8 cellular contexts compared by ENCODE assay signal in the genomic region with DNA sequence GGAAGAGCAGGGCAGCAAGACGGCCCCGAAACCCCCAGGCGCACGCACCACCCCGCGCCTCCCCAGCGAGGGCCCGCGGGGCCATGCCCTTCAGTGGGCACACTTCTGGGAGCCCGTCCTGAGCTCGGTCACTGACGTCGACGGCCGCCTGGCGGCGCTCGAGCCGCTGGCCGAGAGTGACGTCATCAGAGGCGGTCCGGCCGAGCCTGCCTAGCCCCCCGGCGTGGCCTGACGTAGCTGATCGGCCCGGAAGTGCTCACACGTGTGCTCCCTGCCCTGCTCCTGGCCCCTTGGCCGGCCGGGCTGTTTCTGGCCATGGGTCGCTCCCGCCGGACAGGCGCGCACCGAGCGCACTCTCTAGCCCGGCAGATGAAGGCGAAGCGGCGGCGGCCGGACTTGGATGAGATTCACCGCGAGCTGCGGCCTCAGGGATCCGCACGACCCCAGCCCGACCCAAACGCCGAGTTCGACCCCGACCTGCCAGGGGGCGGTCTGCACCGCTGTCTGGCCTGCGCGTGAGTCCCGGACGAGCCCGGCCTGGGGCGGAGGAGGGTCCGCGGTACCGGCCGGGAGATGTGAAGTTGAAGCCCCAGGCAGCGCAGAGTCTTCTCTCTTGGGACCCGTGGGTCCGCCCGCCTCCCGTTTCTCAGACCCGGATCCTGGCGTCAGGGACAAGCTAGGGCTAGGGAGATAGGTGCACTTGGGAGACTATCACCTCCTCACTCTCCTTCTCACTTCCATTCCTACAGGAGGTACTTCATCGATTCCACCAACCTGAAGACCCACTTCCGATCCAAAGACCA. TPM values are rescaled to one million over a fixed set of nuclear protein-coding genes. Genes with fewer than 3 reads are reported as not detected.
DNase-seq lines count a peak whose midpoint lies in the region; ATAC-seq and TF ChIP-seq lines count a peak whose summit lies in the region.

Gene ZNF593, plus strand, starts transcription at position 240 of the 803 bp plus-strand sequence. Its CDS starts 76 bp downstream, at position 316.

- H3K36me3 ChIP-seq in neural cell (ENCODE audit: insufficient read depth, low read length), result no peaks in the 10 kb centered on the region

- peak within 1 kb of the TSS; percentile 95 for H2AFZ ChIP-seq in neural cell (ENCODE audit: low read depth, low read length)

- H3K79me2 ChIP-seq in neural cell (replicated peaks; ENCODE audit: insufficient read depth, low read length), result no peaks in the 10 kb centered on the region

- peak; percentile 89 for ATAC-seq in GM21825 (IDR thresholded peaks at IDR 0.05; ENCODE audit: unreplicated experiment)
- peak; percentile 92 for ATAC-seq in stimulated activated naive CD8-positive, alpha-beta T cell treated with anti-CD3 and anti-CD28 coated beads, Interleukin-15, amount 100 ng/mL, for 72 hours

- H3K9me2 ChIP-seq in neural cell (ENCODE audit: insufficient read depth, low read length), result no peaks in the 10 kb centered on the region

- H3K9ac ChIP-seq in neural cell (ENCODE audit: low read length), result peak within 1 kb of the TSS; percentile 85

- H3K4me3 Mint-ChIP-seq in stimulated activated naive CD8-positive, alpha-beta T cell treated with anti-CD3 and anti-CD28 coated beads, Interleukin-15, amount 100 ng/mL, for 72 hours, result peak within 1 kb of the TSS; percentile 90 to 97

- H3K27ac ChIP-seq in neural cell (ENCODE audit: low read length), result peak within 1 kb of the TSS; percentile 35

- peak; percentile 27 for TF ChIP-seq EP300 in neural cell (conservative IDR thresholded peaks at IDR 0.05; ENCODE audit: poor library complexity, severe bottlenecking)

- TF ChIP-seq POLR2A in Raji (IDR thresholded peaks at IDR 0.05; ENCODE audit: insufficient read depth, low read depth, low read length), result peak; percentile 98

- H3K4me2 ChIP-seq in neural cell (ENCODE audit: low read length), result peak within 1 kb of the TSS; percentile 82

- H3K27ac Mint-ChIP-seq in stimulated activated naive CD8-positive, alpha-beta T cell treated with anti-CD3 and anti-CD28 coated beads, Interleukin-15, amount 100 ng/mL, for 72 hours, result peak within 1 kb of the TSS; percentile 93 to 97

- peaks cover 38% of the 10 kb centered on the region for H3K4me1 Mint-ChIP-seq in stimulated activated naive CD8-positive, alpha-beta T cell treated with anti-CD3 and anti-CD28 coated beads, Interleukin-15, amount 100 ng/mL, for 72 hours

- no peaks in the 10 kb centered on the region for H4K20me1 ChIP-seq in neural cell (ENCODE audit: insufficient read depth)

- no peaks in the 10 kb centered on the region for H3K9me3 Mint-ChIP-seq in stimulated activated naive CD8-positive, alpha-beta T cell treated with anti-CD3 and anti-CD28 coated beads, Interleukin-15, amount 100 ng/mL, for 72 hours

- no peaks in the 10 kb centered on the region for H3K27me3 ChIP-seq in neural cell (ENCODE audit: insufficient read depth, low read depth, low read length)

- TF ChIP-seq RAD21 in neural cell (conservative IDR thresholded peaks at IDR 0.05), result peak; percentile 56

- no peaks in the 10 kb centered on the region for H3K9me3 ChIP-seq in neural cell (ENCODE audit: low read length)

- H3K4me3 ChIP-seq in fibroblast of the aortic adventitia (ENCODE audit: low read depth, low read length), result peak within 1 kb of the TSS; percentile 89
- peak within 1 kb of the TSS; percentile 94 for H3K4me3 ChIP-seq in neural cell (ENCODE audit: low read length)

- H3F3A ChIP-seq in neural cell (ENCODE audit: insufficient read depth, low read length, poor library complexity, severe bottlenecking), result no peaks in the 10 kb centered on the region

- TF ChIP-seq CTCF in fibroblast of the aortic adventitia (IDR thresholded peaks at IDR 0.05; ENCODE audit: insufficient read depth, low read length), result peak; percentile 82
- peak; percentile 96 for TF ChIP-seq CTCF in neural cell (IDR thresholded peaks at IDR 0.05; ENCODE audit: poor library complexity, severe bottlenecking)

- H3K27me3 Mint-ChIP-seq in stimulated activated naive CD8-positive, alpha-beta T cell treated with anti-CD3 and anti-CD28 coated beads, Interleukin-15, amount 100 ng/mL, for 72 hours, result peaks cover 8% of the 10 kb centered on the region

- DNase-seq in ELF-1 (ENCODE audit: low read depth, low spot score) (peak; percentile 97), Kasumi-1 (lab: John Stamatoyannopoulos, UW) (peak; percentile 87 to 94), fibroblast of the aortic adventitia (ENCODE audit: low read depth) (peak; percentile 87)
- DNase-seq in activated effector memory CD4-positive, alpha-beta T cell treated with anti-CD3 and anti-CD28 coated beads, Interleukin-2, amount 50 U/mL, for 16 hours, result peak; percentile 95
- DNase-seq in stimulated activated naive CD8-positive, alpha-beta T cell treated with anti-CD3 and anti-CD28 coated beads, Interleukin-15, amount 100 ng/mL, for 72 hours, result peak; percentile 92 to 93

TF ChIP-seq in neural cell, 6 proteins besides CTCF, POLR2A, EP300 and RAD21:
- TF ChIP-seq SMC3 (conservative IDR thresholded peaks at IDR 0.05; ENCODE audit: poor library complexity), result peak; percentile 73
- TF ChIP-seq MXI1 (conservative IDR thresholded peaks at IDR 0.05; ENCODE audit: poor library complexity, severe bottlenecking), result peak; percentile 96
- no peak for TF ChIP-seq REST (IDR thresholded peaks at IDR 0.05; ENCODE audit: borderline replicate concordance)
- TF ChIP-seq EZH2 (IDR thresholded peaks at IDR 0.05; ENCODE audit: borderline replicate concordance, insufficient read depth, low read length, poor library complexity, severe bottlenecking), result no peak
- peak; percentile 61 for TF ChIP-seq POLR2AphosphoS5 (IDR thresholded peaks at IDR 0.05)
- TF ChIP-seq TAF1 (IDR thresholded peaks at IDR 0.05; ENCODE audit: low read depth), result no peak
TF ChIP-seq in neural cell: peak in this region for 3.

RNA-seq across cellular contexts. Expression of gene ZNF593, which starts in this region (rescaled TPM):
- total RNA-seq in fibroblast of the aortic adventitia (ENCODE audit: low replicate concordance), result 19.4 and 42.4 TPM in 2 replicates
- polyA plus RNA-seq in neural cell, result 20.2 and 25.0 TPM in 2 replicates
- polyA minus RNA-seq in neural cell, result 8.3 and 11.0 TPM in 2 replicates

Comparison
In these comparisons a context has a peak if more than half of its experiments do, and no peak if none do; other contexts are left out.
1. Peak in every context shown above with its lines: DNase-seq, ATAC-seq, H3K4me3 ChIP-seq and H3K27ac ChIP-seq.